ENCODE assay signal across 9 cellular contexts in genomic region chr20:53608456-53609413, GRCh38. TPM values are rescaled to one million over a fixed set of nuclear protein-coding genes. Genes with fewer than 3 reads are reported as not detected.
DNase-seq lines count a peak whose midpoint lies in the region; ATAC-seq, FAIRE-seq and TF ChIP-seq lines count a peak whose summit lies in the region.
"Had no signal": no experiment of that assay in that cellular context is flagged by ENCODE, and none has a peak within 500 bp of the region (broad histone marks: within the 10 kb centered on the region; RNA-seq: fewer than 3 reads in every experiment).

No MANE protein-coding gene starts in this region.

- H3K9me3 ChIP-seq in A673 (ENCODE audit: low read depth, low read length, poor library complexity, severe bottlenecking) (no peaks in the 10 kb centered on the region), Loucy (ENCODE audit: insufficient read depth, low read depth, low read length) (no peaks in the 10 kb centered on the region), GM12878 (replicated peaks; ENCODE audit: control insufficient read depth, insufficient read depth, low read length) (no peaks in the 10 kb centered on the region; the same call in 2 of the 3 replicates)

- H3K4me2 ChIP-seq in Loucy (ENCODE audit: low read depth, low read length, poor library complexity, severe bottlenecking) = peak overlapping the region; percentile 86
- H3K4me2 ChIP-seq in GM12878 (ENCODE audit: control insufficient read depth, insufficient read depth) = peak overlapping the region; percentile 98
- no peak overlapping the region for H3K4me2 ChIP-seq in mesendoderm (ENCODE audit: low read length)

- H4K20me1 ChIP-seq in Loucy (ENCODE audit: insufficient read depth, low read length, poor library complexity, severe bottlenecking) (no peaks in the 10 kb centered on the region), GM12878 (ENCODE audit: control insufficient read depth, insufficient read depth) (no peaks in the 10 kb centered on the region)

- SMC1A ChIA-PET in GM12878 (lab: Charles Lee; ENCODE audit: uncharacterized antibody, unreplicated experiment) = interaction anchor here (1.0 to 6.1 kb wide), 8 partner anchors 12 to 77 kb away, joined by 4 to 94 read pairs (median 10); no protein-coding TSS in a partner anchor

- peak overlapping the region; percentile 92 for H3K4ac ChIP-seq in mesendoderm (ENCODE audit: low read depth, low read length)

- H3K79me1 ChIP-seq in mesendoderm (ENCODE audit: low read length) = no peaks in the 10 kb centered on the region

- H3K36me3 ChIP-seq in A673 (ENCODE audit: insufficient read depth, low read length, poor library complexity, severe bottlenecking) (no peaks in the 10 kb centered on the region), Loucy (ENCODE audit: insufficient read depth, low read length) (no peaks in the 10 kb centered on the region), GM12878 (ENCODE audit: control insufficient read depth in 2 of 2, insufficient read depth in 2 of 2, low read length in 1 of 2) (no peaks in the 10 kb centered on the region), mesendoderm (ENCODE audit: control insufficient read depth, insufficient read depth, low read length) (no peaks in the 10 kb centered on the region)

- H3K4me1 ChIP-seq in A673 (ENCODE audit: insufficient read depth, low read length, poor library complexity, severe bottlenecking) (peaks cover 47% of the 10 kb centered on the region), Loucy (ENCODE audit: insufficient read depth, low read length, poor library complexity, severe bottlenecking) (peaks cover 37% of the 10 kb centered on the region), GM12878 (ENCODE audit: control insufficient read depth, insufficient read depth, low read length) (peaks cover 15% of the 10 kb centered on the region), mesendoderm (ENCODE audit: control insufficient read depth, low read depth, low read length) (peaks cover 7% of the 10 kb centered on the region)

- peak; percentile 10; the same call in 1 of the 2 replicates for TF ChIP-seq POLR2A in GM12878 (IDR thresholded peaks at IDR 0.05; ENCODE audit: low read depth, low read length)

- RAD21 ChIA-PET in GM12878 (lab: Charles Lee; ENCODE audit: unreplicated experiment) = interaction anchor here (1.1 to 5.8 kb wide), 14 partner anchors 10 to 332 kb away, joined by 3 to 79 read pairs (median 6); no protein-coding TSS in a partner anchor

- H3K79me2 ChIP-seq in Loucy (ENCODE audit: insufficient read depth, low read length) (peaks cover 21% of the 10 kb centered on the region), GM12878 (ENCODE audit: control insufficient read depth, insufficient read depth, low read length) (peaks cover 35% of the 10 kb centered on the region), mesendoderm (ENCODE audit: control insufficient read depth, insufficient read depth, low read length) (no peaks in the 10 kb centered on the region)

- CTCF ChIA-PET in A673 (lab: Charles Lee) = no interaction called here
- CTCF ChIA-PET in GM12878 (lab: Yijun Ruan, JAX) = interaction anchor here (0.7 to 5.3 kb wide), 4 partner anchors 10 to 128 kb away, joined by 3 to 46 read pairs (median 6); no protein-coding TSS in a partner anchor

- TF ChIP-seq CTCF in A673 (conservative IDR thresholded peaks at IDR 0.05; ENCODE audit: low read depth, low read length) = no peak
- no peak for TF ChIP-seq CTCF in Loucy (conservative IDR thresholded peaks at IDR 0.05; ENCODE audit: low read length)
- TF ChIP-seq CTCF in GM12878 (IDR thresholded peaks at IDR 0.05 in 2 of 3, conservative IDR thresholded peaks at IDR 0.05 in 1 of 3; ENCODE audit: control insufficient read depth in 2 of 3, extremely low read depth in 1 of 3, insufficient read depth in 1 of 3, low read depth in 3 of 3, low read length in 3 of 3) = no peak

- H2AK5ac ChIP-seq in mesendoderm (ENCODE audit: low read length) = no peak overlapping the region

- H3K4me3 ChIP-seq in A673 (ENCODE audit: low read depth, low read length, poor library complexity, severe bottlenecking) (no peak overlapping the region), Loucy (ENCODE audit: low read length, poor library complexity, severe bottlenecking) (peak overlapping the region; percentile 74), GM12878 (peak overlapping the region; percentile 56), mesendoderm (ENCODE audit: low read length) (no peak overlapping the region)

- H4K8ac ChIP-seq in mesendoderm (ENCODE audit: low read depth, low read length) = no peak overlapping the region

- no peaks in the 10 kb centered on the region for H3K27me3 ChIP-seq in A673 (replicated peaks; ENCODE audit: insufficient read depth, low read depth, low read length, poor library complexity)
- no peaks in the 10 kb centered on the region for H3K27me3 ChIP-seq in Loucy (ENCODE audit: insufficient read depth, low read length, poor library complexity, severe bottlenecking)
- no peaks in the 10 kb centered on the region for H3K27me3 ChIP-seq in GM12878 (replicated peaks in 1 of 2; ENCODE audit: control insufficient read depth in 2 of 2, insufficient read depth in 2 of 2, low read length in 1 of 2)
- H3K27me3 ChIP-seq in mesendoderm (ENCODE audit: insufficient read depth, low read length, poor library complexity) = no peaks in the 10 kb centered on the region

- no peak overlapping the region for H4K5ac ChIP-seq in mesendoderm (ENCODE audit: low read length)

- peak overlapping the region; percentile 54 for H3K56ac ChIP-seq in mesendoderm (ENCODE audit: low read length)

- H3K18ac ChIP-seq in mesendoderm (ENCODE audit: low read length) = peak overlapping the region; percentile 42

- TF ChIP-seq RAD21 in GM12878 (IDR thresholded peaks at IDR 0.05; ENCODE audit: insufficient read depth, low read depth, low read length) = no peak

- intact Hi-C loops in A673 (cut with micrococcal nuclease; ENCODE audit: unreplicated experiment) (no loop called here), GM12878 (cut with micrococcal nuclease; ENCODE audit: unreplicated experiment) (no loop called here)

- no peak for FAIRE-seq in GM12878 (lab: Jason Lieb, UNC)

- 96% methylated on average over 35 of the region's 35 CpGs for WGBS in GM12878 (ENCODE audit: insufficient coverage, insufficient replicate concordance, low lambda C conversion rate, missing lambda C conversion rate)
- no CpG with 5 or more reads among the region's 35 CpGs for WGBS in mesendoderm (ENCODE audit: extremely low coverage, insufficient coverage, low lambda C conversion rate)

- ATAC-seq in GM12878 (no peak), GM19452 (IDR thresholded peaks at IDR 0.05; ENCODE audit: unreplicated experiment) (no peak), HG03469 (IDR thresholded peaks at IDR 0.05; ENCODE audit: unreplicated experiment) (no peak), GM21576 (IDR thresholded peaks at IDR 0.05; ENCODE audit: unreplicated experiment) (no peak)

- no peaks in the 10 kb centered on the region for H3K9me2 ChIP-seq in Loucy (replicated peaks; ENCODE audit: low read depth, low read length)

- DNase-seq in A673 (ENCODE audit: low spot score) (peak; percentile 81), GM12878 (ENCODE audit: low read depth, low spot score) (no peak), mesendoderm (peak; percentile 28), NCI-H446 (lab: John Stamatoyannopoulos, UW) (no peak)
- DNase-seq: kidney glomerular epithelial cell had no signal

- peak overlapping the region; percentile 46 for H2BK120ac ChIP-seq in mesendoderm (ENCODE audit: low read depth, low read length)

- no peak overlapping the region for H3K23ac ChIP-seq in mesendoderm (ENCODE audit: low read length)

- peak overlapping the region; percentile 71 for H3K27ac ChIP-seq in A673 (ENCODE audit: low read depth, low read length, poor library complexity, severe bottlenecking)
- peak overlapping the region; percentile 87 for H3K27ac ChIP-seq in GM12878 (ENCODE audit: control insufficient read depth, insufficient read depth)
- peak overlapping the region; percentile 6 for H3K27ac ChIP-seq in mesendoderm (ENCODE audit: low read depth, low read length)

- POLR2A ChIA-PET in A673 (lab: Charles Lee; ENCODE audit: low non-redundant PET) = interaction anchor here (0.7 kb wide), 1 partner anchor 471 kb away, joined by 7 read pairs; no protein-coding TSS in a partner anchor
- POLR2A ChIA-PET in GM12878 (lab: Charles Lee) = interaction anchor here (0.6 to 5.6 kb wide), 8 partner anchors 11 to 333 kb away, joined by 3 to 84 read pairs (median 4); no protein-coding TSS in a partner anchor

- H3K9ac ChIP-seq in Loucy (ENCODE audit: low read depth, low read length, poor library complexity, severe bottlenecking) = peak overlapping the region; percentile 86
- H3K9ac ChIP-seq in GM12878 (ENCODE audit: control insufficient read depth, insufficient read depth, low read length) = peak overlapping the region; percentile 73
- no peak overlapping the region for H3K9ac ChIP-seq in mesendoderm (ENCODE audit: low read length)

- in situ Hi-C loops in GM12878 (cut with MboI) = no loop called here

- peak overlapping the region; percentile 64 for H2BK5ac ChIP-seq in mesendoderm (ENCODE audit: low read length)

- H2AFZ ChIP-seq in Loucy (ENCODE audit: low read length) = peak overlapping the region; percentile 92; the same call in 1 of the 2 replicates
- H2AFZ ChIP-seq in GM12878 (ENCODE audit: control insufficient read depth, low read depth, low read length) = peak overlapping the region; percentile 26

- no peak for TF ChIP-seq EP300 in GM12878 (IDR thresholded peaks at IDR 0.05; ENCODE audit: borderline replicate concordance in 1 of 2, control insufficient read depth in 1 of 2, low read depth in 2 of 2, low read length in 2 of 2)

- BruUV-seq in A673 (replicated peaks; lab: Mats Ljungman, UMichigan) = TSS peak; percentile 67
- no TSS peak for BruUV-seq in GM12878 (replicated peaks; lab: Mats Ljungman, UMichigan)

- no peaks in the 10 kb centered on the region for H3F3A ChIP-seq in Loucy (ENCODE audit: low read depth)

- H2BK15ac ChIP-seq in mesendoderm (replicated peaks; ENCODE audit: low read depth) = no peak overlapping the region

RNA-seq across cellular contexts. Expression of gene ZNF217, which starts 15.1 kb away (rescaled TPM):
- 27.0 and 37.7 TPM in 2 replicates for total RNA-seq in A673 (2021)
- total RNA-seq in GM12878 (2013; cell fraction: nucleolus; rRNA removed) = 213 and 215 TPM in 2 replicates
- 40.8 and 45.6 TPM in 2 replicates for total RNA-seq in GM12878 (2014; rRNA removed)
- 40.2 and 40.5 TPM in 2 replicates for total RNA-seq in GM12878 (2014; rRNA removed; fragmentation: Illumina TruSeq; extraction: Trizol)
- total RNA-seq in GM12878 (2021) = 76.6 and 81.3 TPM in 2 replicates
- 20.6 TPM for polyA plus RNA-seq in GM12878 (2011; ENCODE audit: low read depth)
- polyA plus RNA-seq in GM12878 (2011; rRNA removed) = 48.1 and 54.3 TPM in 2 replicates
- polyA plus RNA-seq in GM12878 (2011; cell fraction: cytosol; rRNA removed) = 37.7 and 55.2 TPM in 2 replicates
- 47.8 and 55.7 TPM in 2 replicates for polyA plus RNA-seq in GM12878 (2011; cell fraction: nucleus; rRNA removed)
- polyA plus RNA-seq in GM12878 (2012) = 25.9 and 54.1 TPM in 2 replicates
- 54.8 and 62.7 TPM in 2 replicates for polyA plus RNA-seq in GM12878 (2014; fragmentation: Illumina TruSeq; extraction: Trizol)
- polyA plus RNA-seq in GM12878 (2014; fragmentation: Nextera tagmentation; extraction: Ambion mirVana) = 10 to 100 TPM in 1 of 2 experiments, 1 to 10 TPM in 1; 8.5 to 12.4 TPM
- 40.4 and 43.2 TPM in 2 replicates for polyA plus RNA-seq in GM12878 (2014; rRNA removed)
- polyA plus RNA-seq in GM12878 (2016; fragmentation: Nextera tagmentation; extraction: Ambion mirVana) = 10 to 100 TPM; 14.0 to 16.9 TPM
- polyA minus RNA-seq in GM12878 (2011; rRNA and poly(A)+ RNA removed) = 87.0 and 96.8 TPM in 2 replicates
- 42.6 and 44.9 TPM in 2 replicates for polyA minus RNA-seq in GM12878 (2011; cell fraction: cytosol; rRNA and poly(A)+ RNA removed)
- 40.7 and 55.8 TPM in 2 replicates for polyA minus RNA-seq in GM12878 (2011; cell fraction: nucleus; rRNA and poly(A)+ RNA removed)
- polyA plus RNA-seq in mesendoderm (2013, experiment 1 of 2) = 22.0 TPM
- 21.5 TPM for polyA plus RNA-seq in mesendoderm (2013, experiment 2 of 2)

Comparison
In these comparisons a context has a peak if more than half of its experiments do, and no peak if none do; other contexts are left out.
1. DNase-seq: peak in A673 (single experiment) and mesendoderm (single experiment); none in GM12878 (single experiment) and NCI-H446 (0 of 2).
2. H3K27ac ChIP-seq: peak in every context shown above with its lines; median percentile 87 in GM12878; 71 in A673; 6 in mesendoderm.
3. H3K4me3 ChIP-seq: peak in Loucy (single experiment) and GM12878 (single experiment); none in A673 (single experiment) and mesendoderm (single experiment).